16 cellular contexts compared by ENCODE assay signal in the genomic region with DNA sequence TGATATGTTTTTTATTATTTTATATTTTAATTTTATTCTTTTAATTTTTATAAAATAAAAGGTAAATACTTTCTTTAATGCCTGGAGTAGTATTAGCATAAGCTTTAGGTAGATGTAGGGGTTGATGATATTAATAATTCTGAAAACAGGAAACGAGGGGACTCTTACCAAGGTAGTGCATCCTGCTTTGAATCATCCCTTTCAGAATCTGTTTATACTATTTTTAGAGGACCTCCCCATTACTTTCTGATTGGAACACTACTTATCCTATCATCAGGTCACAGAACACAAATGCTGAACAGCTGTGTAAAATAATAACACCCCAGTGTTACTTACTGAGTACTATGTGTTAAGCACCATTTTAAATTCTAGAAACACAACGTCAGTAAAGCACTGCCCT. TPM values are rescaled to one million over a fixed set of nuclear protein-coding genes. Genes with fewer than 3 reads are reported as not detected.
A peak's percentile ranks its signal among the peaks of the same experiment; 100 is the strongest.
DNase-seq lines count a peak whose midpoint lies in the region; ATAC-seq and TF ChIP-seq lines count a peak whose summit lies in the region.
"Had no signal": no experiment of that assay in that cellular context is flagged by ENCODE, and none has a peak within 500 bp of the region (broad histone marks: within the 10 kb centered on the region; RNA-seq: fewer than 3 reads in every experiment).

No MANE protein-coding gene starts in this region.

- H3K27me3 Mint-ChIP-seq in activated naive CD8-positive, alpha-beta T cell = no peaks in the 10 kb centered on the region
- H3K27me3 Mint-ChIP-seq in activated naive CD8-positive, alpha-beta T cell treated with anti-CD3 and anti-CD28 coated beads, Interleukin-2, amount 50 U/mL, for 24 hours = no peaks in the 10 kb centered on the region
- H3K27me3 Mint-ChIP-seq in nephron progenitor cell (ENCODE audit: low read depth, poor library complexity) = no peaks in the 10 kb centered on the region
- H3K27me3 Mint-ChIP-seq: memory B cell had no signal

- no peak for TF ChIP-seq POLR2A in suprapubic skin (IDR thresholded peaks at IDR 0.05)

- no peak for TF ChIP-seq EP300 in suprapubic skin (IDR thresholded peaks at IDR 0.05)

- H3K36me3 ChIP-seq in suprapubic skin = peaks cover 48% of the 10 kb centered on the region

- H3K4me3 ChIP-seq in suprapubic skin = no peak overlapping the region
- H3K4me3 ChIP-seq: SK-N-MC, transverse colon had no signal

- no peaks in the 10 kb centered on the region for H3K4me1 ChIP-seq in suprapubic skin

- no peaks in the 10 kb centered on the region for H3K9me3 ChIP-seq in suprapubic skin
- H3K9me3 ChIP-seq: transverse colon had no signal

- no peaks in the 10 kb centered on the region for H3K27me3 ChIP-seq in suprapubic skin
- H3K27me3 ChIP-seq: transverse colon had no signal

- H3K4me1 Mint-ChIP-seq in activated naive CD8-positive, alpha-beta T cell (ENCODE audit: low read depth) = peaks cover 3% of the 10 kb centered on the region
- H3K4me1 Mint-ChIP-seq in activated naive CD8-positive, alpha-beta T cell treated with anti-CD3 and anti-CD28 coated beads, Interleukin-2, amount 50 U/mL, for 24 hours = peaks cover 9% of the 10 kb centered on the region
- H3K4me1 Mint-ChIP-seq in stimulated activated effector memory CD8-positive, alpha-beta T cell treated with anti-CD3 and anti-CD28 coated beads, Interleukin-12 subunit alpha, Interleukin-12 subunit beta, amount 100 ng/mL, for 72 hours = peaks cover 7% of the 10 kb centered on the region
- no peaks in the 10 kb centered on the region for H3K4me1 Mint-ChIP-seq in nephron progenitor cell
- H3K4me1 Mint-ChIP-seq: memory B cell had no signal

- no peak for DNase-seq in activated naive CD8-positive, alpha-beta T cell treated with anti-CD3 and anti-CD28 coated beads, Interleukin-2, amount 50 U/mL, for 24 hours
- DNase-seq in stimulated activated effector memory CD8-positive, alpha-beta T cell treated with anti-CD3 and anti-CD28 coated beads, Interleukin-12 subunit alpha, Interleukin-12 subunit beta, amount 100 ng/mL, for 72 hours (ENCODE audit: low spot score in 2 of 2) = no peak
- DNase-seq in Ammon's horn (ENCODE audit: low spot score) (no peak), nephron progenitor cell (no peak), suprapubic skin (ENCODE audit: low spot score in 2 of 2) (no peak)
- DNase-seq: ACHN; activated CD4-positive, alpha-beta T cell treated with anti-CD3 and anti-CD28 coated beads, Interleukin-2, amount 50 U/mL, for 4 hours; anterior cingulate cortex; DND-41; effector memory CD4-positive, alpha-beta T cell; transverse colon had no signal

- ATAC-seq in activated naive CD8-positive, alpha-beta T cell treated with anti-CD3 and anti-CD28 coated beads, Interleukin-2, amount 50 U/mL, for 24 hours = no peak
- ATAC-seq in GM21786 (IDR thresholded peaks at IDR 0.05; ENCODE audit: unreplicated experiment) (peak; percentile 78), HG03280 (IDR thresholded peaks at IDR 0.05; ENCODE audit: unreplicated experiment) (peak; percentile 64)
- ATAC-seq in stimulated activated effector memory CD8-positive, alpha-beta T cell treated with anti-CD3 and anti-CD28 coated beads, Interleukin-12 subunit alpha, Interleukin-12 subunit beta, amount 100 ng/mL, for 72 hours = peak; percentile 61

- H3K4me3 Mint-ChIP-seq in activated naive CD8-positive, alpha-beta T cell = no peak overlapping the region
- H3K4me3 Mint-ChIP-seq in activated naive CD8-positive, alpha-beta T cell treated with anti-CD3 and anti-CD28 coated beads, Interleukin-2, amount 50 U/mL, for 24 hours = no peak overlapping the region
- H3K4me3 Mint-ChIP-seq in stimulated activated effector memory CD8-positive, alpha-beta T cell treated with anti-CD3 and anti-CD28 coated beads, Interleukin-12 subunit alpha, Interleukin-12 subunit beta, amount 100 ng/mL, for 72 hours = no peak overlapping the region
- no peak overlapping the region for H3K4me3 Mint-ChIP-seq in nephron progenitor cell
- H3K4me3 Mint-ChIP-seq: memory B cell had no signal

- H3K9me3 Mint-ChIP-seq in activated naive CD8-positive, alpha-beta T cell (ENCODE audit: low read depth) = no peaks in the 10 kb centered on the region
- no peaks in the 10 kb centered on the region for H3K9me3 Mint-ChIP-seq in activated naive CD8-positive, alpha-beta T cell treated with anti-CD3 and anti-CD28 coated beads, Interleukin-2, amount 50 U/mL, for 24 hours
- no peaks in the 10 kb centered on the region for H3K9me3 Mint-ChIP-seq in stimulated activated effector memory CD8-positive, alpha-beta T cell treated with anti-CD3 and anti-CD28 coated beads, Interleukin-12 subunit alpha, Interleukin-12 subunit beta, amount 100 ng/mL, for 72 hours
- H3K9me3 Mint-ChIP-seq in nephron progenitor cell = peaks cover 12% of the 10 kb centered on the region
- H3K9me3 Mint-ChIP-seq: memory B cell had no signal

- TF ChIP-seq CTCF in nephron progenitor cell (IDR thresholded peaks at IDR 0.05) (no peak), suprapubic skin (IDR thresholded peaks at IDR 0.05) (no peak)

- H3K27ac Mint-ChIP-seq in activated naive CD8-positive, alpha-beta T cell = peak overlapping the region; percentile 3
- no peak overlapping the region for H3K27ac Mint-ChIP-seq in activated naive CD8-positive, alpha-beta T cell treated with anti-CD3 and anti-CD28 coated beads, Interleukin-2, amount 50 U/mL, for 24 hours
- peak overlapping the region; percentile 36 for H3K27ac Mint-ChIP-seq in stimulated activated effector memory CD8-positive, alpha-beta T cell treated with anti-CD3 and anti-CD28 coated beads, Interleukin-12 subunit alpha, Interleukin-12 subunit beta, amount 100 ng/mL, for 72 hours
- H3K27ac Mint-ChIP-seq in nephron progenitor cell = no peak overlapping the region
- H3K27ac Mint-ChIP-seq: memory B cell had no signal

- H3K36me3 Mint-ChIP-seq in activated naive CD8-positive, alpha-beta T cell = peaks cover 12% of the 10 kb centered on the region
- peaks cover 18% of the 10 kb centered on the region for H3K36me3 Mint-ChIP-seq in activated naive CD8-positive, alpha-beta T cell treated with anti-CD3 and anti-CD28 coated beads, Interleukin-2, amount 50 U/mL, for 24 hours (ENCODE audit: low read depth)
- H3K36me3 Mint-ChIP-seq in stimulated activated effector memory CD8-positive, alpha-beta T cell treated with anti-CD3 and anti-CD28 coated beads, Interleukin-12 subunit alpha, Interleukin-12 subunit beta, amount 100 ng/mL, for 72 hours = peaks cover 42% of the 10 kb centered on the region
- H3K36me3 Mint-ChIP-seq in nephron progenitor cell (ENCODE audit: low read depth) = peaks cover 49% of the 10 kb centered on the region

- WGBS in suprapubic skin = 80% methylated on average over 2 of the region's 2 CpGs

- H3K27ac ChIP-seq in suprapubic skin = no peak overlapping the region
- H3K27ac ChIP-seq: SK-N-MC, transverse colon had no signal

RNA-seq across cellular contexts. Expression of a gene that starts 27.3 kb away (rescaled TPM):
- 10 to 100 TPM; 14.8 to 28.2 (median 22.9) TPM for total RNA-seq in suprapubic skin

Comparison
In these comparisons a context has a peak if more than half of its experiments do, and no peak if none do; other contexts are left out.
1. H3K27ac Mint-ChIP-seq: peak in activated naive CD8-positive, alpha-beta T cell (single experiment) and stimulated activated effector memory CD8-positive, alpha-beta T cell treated with anti-CD3 and anti-CD28 coated beads, Interleukin-12 subunit alpha, Interleukin-12 subunit beta, amount 100 ng/mL, for 72 hours (single experiment); none in activated naive CD8-positive, alpha-beta T cell treated with anti-CD3 and anti-CD28 coated beads, Interleukin-2, amount 50 U/mL, for 24 hours (single experiment) and nephron progenitor cell (single experiment).